8 cellular contexts compared by ENCODE assay signal in genomic region chr11:844693-845644, GRCh38. TPM values are rescaled to one million over a fixed set of nuclear protein-coding genes. Genes with fewer than 3 reads are reported as not detected.
DNase-seq lines count a peak whose midpoint lies in the region; ATAC-seq and TF ChIP-seq lines count a peak whose summit lies in the region.

No MANE protein-coding gene starts in this region.

- H3K23ac ChIP-seq in neuronal stem cell (ENCODE audit: low read depth, low read length, poor library complexity) = no peak overlapping the region

- TF ChIP-seq CTCF in WERI-Rb-1 (IDR thresholded peaks at IDR 0.05; ENCODE audit: low read depth, low read length) (no peak), foreskin fibroblast (IDR thresholded peaks at IDR 0.05; ENCODE audit: low read depth, low read length) (no peak)

- H3K27ac ChIP-seq in WERI-Rb-1 (no peak overlapping the region), neuronal stem cell (replicated peaks; ENCODE audit: low read length) (peak overlapping the region; percentile 84)

- H3K4me2 ChIP-seq in neuronal stem cell (ENCODE audit: insufficient read depth, low read length, poor library complexity, severe bottlenecking) = peak overlapping the region; percentile 82

- H3K18ac ChIP-seq in neuronal stem cell (ENCODE audit: low read length) = peak overlapping the region; percentile 83

- H2BK15ac ChIP-seq in neuronal stem cell (ENCODE audit: low read length) = peak overlapping the region; percentile 30

- no peak overlapping the region for H4K91ac ChIP-seq in neuronal stem cell (ENCODE audit: low read depth, low read length, poor library complexity)

- peak overlapping the region; percentile 100 for H2AK5ac ChIP-seq in neuronal stem cell (ENCODE audit: low read depth, low read length)

- H3K4me3 ChIP-seq in WERI-Rb-1 (ENCODE audit: low read depth, low read length) (no peak overlapping the region), foreskin fibroblast (ENCODE audit: low read depth in 1 of 2, low read length in 2 of 2) (peak overlapping the region; percentile 91 to 97), neuronal stem cell (ENCODE audit: low read length in 2 of 2) (peak overlapping the region; percentile 43 to 96)

- peak overlapping the region; percentile 49 for H3K14ac ChIP-seq in neuronal stem cell (ENCODE audit: low read length)

- no peak overlapping the region for H3K9ac ChIP-seq in neuronal stem cell (ENCODE audit: low read depth, low read length, poor library complexity)

- no peaks in the 10 kb centered on the region for H3K9me3 ChIP-seq in WERI-Rb-1 (ENCODE audit: severe bottlenecking)
- H3K9me3 ChIP-seq in neuronal stem cell (replicated peaks in 1 of 2; ENCODE audit: control insufficient read depth in 2 of 2, insufficient read depth in 1 of 2, low read depth in 1 of 2, low read length in 2 of 2) = no peaks in the 10 kb centered on the region

- peak; percentile 93 for DNase-seq in 8988T
- DNase-seq in HCEC 1CT = peak; percentile 69
- peak; percentile 67 for DNase-seq in WERI-Rb-1
- peak; percentile 93 to 97 for DNase-seq in foreskin fibroblast
- DNase-seq in neuronal stem cell (ENCODE audit: low spot score) = no peak
- DNase-seq in stimulated activated CD4-positive, alpha-beta T cell treated with anti-CD3 and anti-CD28 coated beads, Interleukin-12 subunit alpha, Interleukin-12 subunit beta, amount 100 ng/mL, for 4 hours = no peak

- H3K4me1 ChIP-seq in neuronal stem cell (ENCODE audit: control insufficient read depth in 2 of 2, insufficient read depth in 1 of 2, low read depth in 1 of 2, low read length in 2 of 2) = peaks cover 30 to 36% of the 10 kb centered on the region in 2 donors

- H3K36me3 ChIP-seq in WERI-Rb-1 (peaks cover 22% of the 10 kb centered on the region), neuronal stem cell (replicated peaks in 1 of 2; ENCODE audit: control insufficient read depth in 2 of 2, insufficient read depth in 2 of 2, low read length in 2 of 2) (peaks cover 12 to 15% of the 10 kb centered on the region in 2 donors)

- peak overlapping the region; percentile 69 for H2BK5ac ChIP-seq in neuronal stem cell (ENCODE audit: low read length)

- ATAC-seq in GM18909 (IDR thresholded peaks at IDR 0.05; ENCODE audit: poor library complexity, unreplicated experiment) (no peak), GM19452 (IDR thresholded peaks at IDR 0.05; ENCODE audit: unreplicated experiment) (no peak)

- H2BK120ac ChIP-seq in neuronal stem cell (ENCODE audit: low read depth, low read length) = peak overlapping the region; percentile 91

- no peak overlapping the region for H4K8ac ChIP-seq in neuronal stem cell (ENCODE audit: low read depth, low read length)

- no peaks in the 10 kb centered on the region for H3K27me3 ChIP-seq in WERI-Rb-1 (ENCODE audit: insufficient read depth, low read depth, severe bottlenecking)
- H3K27me3 ChIP-seq in neuronal stem cell (ENCODE audit: control insufficient read depth in 3 of 3, insufficient read depth in 3 of 3, low read depth in 1 of 3, low read length in 3 of 3) = peaks cover 0 to 9% (median 0%) of the 10 kb centered on the region in 3 experiments

- no peak overlapping the region for H3K4ac ChIP-seq in neuronal stem cell (ENCODE audit: low read length)

- H2AFZ ChIP-seq in neuronal stem cell (ENCODE audit: low read length) = no peak overlapping the region

- peaks cover 17% of the 10 kb centered on the region for H3K79me1 ChIP-seq in neuronal stem cell (ENCODE audit: low read depth, low read length)

- no CpG with 5 or more reads among the region's 31 CpGs for WGBS in neuronal stem cell (ENCODE audit: extremely low coverage in 2 of 2, insufficient read length in 2 of 2, insufficient replicate concordance in 1 of 2), 2 donors

- H2BK12ac ChIP-seq in neuronal stem cell (ENCODE audit: low read length) = peak overlapping the region; percentile 100

RNA-seq across cellular contexts. Expression of gene TSPAN4, which starts 2.3 kb away (rescaled TPM):
- polyA plus RNA-seq in neuronal stem cell (2013, experiment 1 of 2) = 39.4 TPM
- 35.6 TPM for polyA plus RNA-seq in neuronal stem cell (2013, experiment 2 of 2)

RNA-seq across cellular contexts. Expression of gene POLR2L, which starts 2.6 kb away (rescaled TPM):
- 129 TPM for polyA plus RNA-seq in neuronal stem cell (2013, experiment 1 of 2)
- 129 TPM for polyA plus RNA-seq in neuronal stem cell (2013, experiment 2 of 2)

RNA-seq across cellular contexts. Expression of gene CD151, which starts 12.2 kb away (rescaled TPM):
- 74.1 TPM for polyA plus RNA-seq in neuronal stem cell (2013, experiment 1 of 2)
- 74.3 TPM for polyA plus RNA-seq in neuronal stem cell (2013, experiment 2 of 2)

RNA-seq across cellular contexts. Expression of gene CRACR2B, which starts 17.2 kb away (rescaled TPM):
- 12.4 TPM for polyA plus RNA-seq in neuronal stem cell (2013, experiment 1 of 2)
- 11.8 TPM for polyA plus RNA-seq in neuronal stem cell (2013, experiment 2 of 2)

RNA-seq across cellular contexts. Expression of gene PNPLA2, which starts 26.3 kb away (rescaled TPM):
- 34.4 TPM for polyA plus RNA-seq in neuronal stem cell (2013, experiment 1 of 2)
- polyA plus RNA-seq in neuronal stem cell (2013, experiment 2 of 2) = 33.9 TPM

Comparison
In these comparisons a context has a peak if more than half of its experiments do, and no peak if none do; other contexts are left out.
1. DNase-seq: peak in 8988T (single experiment), HCEC 1CT (single experiment), WERI-Rb-1 (single experiment) and foreskin fibroblast (2 of 2); none in neuronal stem cell (single experiment) and stimulated activated CD4-positive, alpha-beta T cell treated with anti-CD3 and anti-CD28 coated beads, Interleukin-12 subunit alpha, Interleukin-12 subunit beta, amount 100 ng/mL, for 4 hours (single experiment).